19 cellular contexts compared by ENCODE assay signal in the genomic region with DNA sequence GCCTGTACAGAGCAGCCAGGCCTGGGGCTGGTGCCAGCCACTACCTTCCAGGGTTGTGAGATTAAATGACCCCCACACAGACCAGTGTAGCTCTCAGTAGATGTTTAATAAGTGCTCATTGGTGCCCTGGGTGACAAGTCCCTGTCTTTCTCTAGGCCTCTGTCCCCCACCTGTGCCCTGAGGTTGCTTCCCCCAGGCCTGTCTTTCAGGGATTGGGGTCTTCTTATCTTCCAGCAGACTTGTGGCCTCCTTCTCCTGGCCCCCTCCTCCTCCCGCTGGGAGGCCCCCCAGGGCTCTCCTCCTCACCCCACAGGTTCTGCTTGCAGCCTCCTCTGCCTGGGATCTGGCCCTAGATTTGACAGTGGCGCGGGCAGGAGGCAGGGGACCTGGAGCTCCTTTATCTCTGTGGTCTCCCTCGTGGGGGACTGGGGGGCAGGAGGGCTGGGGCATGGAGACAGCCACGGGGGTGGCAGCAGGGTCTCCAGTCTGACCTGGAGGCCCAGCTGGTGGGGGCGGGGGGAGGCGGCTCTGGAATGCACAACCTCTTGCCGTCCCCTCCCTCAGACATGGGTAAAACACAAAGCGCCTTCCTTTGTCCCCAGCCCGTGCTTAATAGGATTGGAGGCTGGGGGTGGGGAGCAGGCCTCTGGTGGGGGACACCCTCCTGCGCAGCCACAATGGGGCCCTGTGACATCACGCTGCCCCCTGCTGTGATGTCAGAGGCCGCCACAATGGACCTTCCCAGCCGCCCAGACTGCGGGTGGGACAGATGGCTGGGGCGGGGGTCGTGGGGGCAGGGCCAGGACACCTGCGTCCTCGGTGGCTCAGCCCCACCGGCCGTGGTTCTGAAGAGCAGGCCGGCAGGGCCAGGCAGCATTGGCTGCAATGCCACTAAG. TPM values are rescaled to one million over a fixed set of nuclear protein-coding genes. Genes with fewer than 3 reads are reported as not detected.
A peak's percentile ranks its signal among the peaks of the same experiment; 100 is the strongest.
DNase-seq lines count a peak whose midpoint lies in the region; ATAC-seq and TF ChIP-seq lines count a peak whose summit lies in the region.
"Had no signal": no experiment of that assay in that cellular context is flagged by ENCODE, and none has a peak within 500 bp of the region (broad histone marks: within the 10 kb centered on the region; RNA-seq: fewer than 3 reads in every experiment).

No MANE protein-coding gene starts in this region.

- H3K27ac Mint-ChIP-seq in glutamatergic neuron (ENCODE audit: unreplicated experiment) (peak overlapping the region; percentile 94), mesothelial cell of epicardium (peak overlapping the region; percentile 68)
- H3K27ac Mint-ChIP-seq: activated naive CD4-positive, alpha-beta T cell treated with anti-CD3 and anti-CD28 coated beads, Interleukin-2, amount 50 U/mL, for 24 hours had no signal

- H3K36me3 Mint-ChIP-seq in glutamatergic neuron (ENCODE audit: unreplicated experiment) (no peaks in the 10 kb centered on the region), mesothelial cell of epicardium (no peaks in the 10 kb centered on the region)
- H3K36me3 Mint-ChIP-seq: activated naive CD4-positive, alpha-beta T cell treated with anti-CD3 and anti-CD28 coated beads, Interleukin-2, amount 50 U/mL, for 24 hours had no signal

- H3K27me3 Mint-ChIP-seq in glutamatergic neuron (ENCODE audit: unreplicated experiment) (peaks cover 4% of the 10 kb centered on the region), mesothelial cell of epicardium (ENCODE audit: low read depth) (no peaks in the 10 kb centered on the region)
- H3K27me3 Mint-ChIP-seq: activated naive CD4-positive, alpha-beta T cell treated with anti-CD3 and anti-CD28 coated beads, Interleukin-2, amount 50 U/mL, for 24 hours had no signal

- peak; percentile 85 for DNase-seq in ELF-1 (ENCODE audit: low read depth, low spot score)
- peak; percentile 70 for DNase-seq in NCI-H82 (lab: John Stamatoyannopoulos, UW)
- peak; percentile 70 for DNase-seq in glutamatergic neuron
- DNase-seq in mesothelial cell of epicardium (ENCODE audit: low spot score in 2 of 2, unreplicated experiment in 2 of 2): no peak
- no peak for DNase-seq in NCI-H1694 treated with DMSO at 0.1 percent for 48 hours (lab: John Stamatoyannopoulos, UW)
- no peak for DNase-seq in activated CD8-positive, alpha-beta memory T cell treated with anti-CD3 and anti-CD28 coated beads, Interleukin-2, amount 50 U/mL, for 4 hours
- no peak for DNase-seq in AG20443 (ENCODE audit: low spot score)
- DNase-seq: ACHN; activated CD4-positive, alpha-beta T cell treated with anti-CD3 and anti-CD28 coated beads, Interleukin-2, amount 50 U/mL, for 4 hours; activated T-cell treated with anti-CD3 and anti-CD28 coated beads, Interleukin-2, amount 50 U/mL, for 1 hour; DMS 273 treated with DMSO at 0.1 percent for 48 hours; GM23248; heart right ventricle; MV-4-11; NCI-H2081; Right ventricle myocardium superior had no signal

- TF ChIP-seq CTCF in glutamatergic neuron (IDR thresholded peaks at IDR 0.05; ENCODE audit: partially characterized antibody, unreplicated experiment) (no peak), mesothelial cell of epicardium (IDR thresholded peaks at IDR 0.05; ENCODE audit: unreplicated experiment) (no peak)

- H3K4me1 Mint-ChIP-seq in glutamatergic neuron (ENCODE audit: low read depth, unreplicated experiment): peaks cover 17% of the 10 kb centered on the region
- peaks cover 52% of the 10 kb centered on the region for H3K4me1 Mint-ChIP-seq in mesothelial cell of epicardium
- H3K4me1 Mint-ChIP-seq: activated naive CD4-positive, alpha-beta T cell treated with anti-CD3 and anti-CD28 coated beads, Interleukin-2, amount 50 U/mL, for 24 hours had no signal

- no peak for ATAC-seq in HG03039 (IDR thresholded peaks at IDR 0.05; ENCODE audit: unreplicated experiment)
- ATAC-seq: heart right ventricle had no signal

- H3K9me3 Mint-ChIP-seq in glutamatergic neuron (ENCODE audit: unreplicated experiment) (peaks cover 9% of the 10 kb centered on the region), mesothelial cell of epicardium (no peaks in the 10 kb centered on the region)
- H3K9me3 Mint-ChIP-seq: activated naive CD4-positive, alpha-beta T cell treated with anti-CD3 and anti-CD28 coated beads, Interleukin-2, amount 50 U/mL, for 24 hours had no signal

- H3K4me3 Mint-ChIP-seq in glutamatergic neuron (ENCODE audit: unreplicated experiment) (no peak overlapping the region), mesothelial cell of epicardium (no peak overlapping the region)
- H3K4me3 Mint-ChIP-seq: activated naive CD4-positive, alpha-beta T cell treated with anti-CD3 and anti-CD28 coated beads, Interleukin-2, amount 50 U/mL, for 24 hours had no signal

RNA-seq across cellular contexts. Expression of gene EPHA2, which starts 40.2 kb away (rescaled TPM):
- total RNA-seq in glutamatergic neuron (ENCODE audit: unreplicated experiment) (0.29 TPM), mesothelial cell of epicardium (71.8 to 76.3 TPM (median 75.0 TPM) in 3 replicates)
- total RNA-seq: T-helper 1 cell treated with Interleukin-12 subunit alpha and Interleukin-12 subunit beta and Interleukin-4 antibody, amounts not matched to agents 30 ng/mL and 1 ng/mL, for 36 hours had no signal

RNA-seq across cellular contexts. Expression of gene FAM131C, which starts 42.3 kb away (rescaled TPM):
- total RNA-seq in glutamatergic neuron (ENCODE audit: unreplicated experiment): 1.1 TPM
- total RNA-seq in mesothelial cell of epicardium: 1.6 to 1.9 TPM (median 1.7 TPM) in 3 replicates

Comparison
In these comparisons a context has a peak if more than half of its experiments do, and no peak if none do; other contexts are left out.
1. DNase-seq: peak in ELF-1 (single experiment), NCI-H82 (single experiment) and glutamatergic neuron (single experiment); none in mesothelial cell of epicardium (0 of 2), NCI-H1694 treated with DMSO at 0.1 percent for 48 hours (single experiment), activated CD8-positive, alpha-beta memory T cell treated with anti-CD3 and anti-CD28 coated beads, Interleukin-2, amount 50 U/mL, for 4 hours (single experiment) and AG20443 (single experiment).
2. RNA of gene EPHA2, which starts 40.2 kb away (total RNA-seq): 71.8 to 76.3 TPM in mesothelial cell of epicardium; 0.29 TPM in glutamatergic neuron (single experiment); every median in the first group is over 10 times any median in the second.